9 cellular contexts compared by ENCODE assay signal in the genomic region with DNA sequence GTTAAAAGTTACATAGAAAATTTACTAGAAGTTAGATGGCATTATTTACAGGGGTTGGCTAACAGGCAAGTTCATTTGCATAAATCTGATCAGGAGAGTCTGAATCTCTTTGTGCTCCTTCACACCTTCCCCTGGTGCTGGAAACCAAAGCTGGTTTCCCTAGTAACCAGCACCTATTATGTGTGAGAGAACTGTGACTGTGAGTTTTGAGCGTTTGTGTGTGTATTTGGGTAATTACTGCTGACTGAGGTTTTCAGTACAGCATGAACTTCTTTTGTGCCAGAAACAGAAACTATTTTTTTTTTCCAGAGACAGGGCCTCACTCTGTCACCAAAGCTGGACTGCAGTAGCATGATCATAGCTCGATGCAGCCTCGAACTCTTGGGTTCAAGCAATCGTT. TPM values are rescaled to one million over a fixed set of nuclear protein-coding genes. Genes with fewer than 3 reads are reported as not detected.
A peak's percentile ranks its signal among the peaks of the same experiment; 100 is the strongest.
DNase-seq lines count a peak whose midpoint lies in the region; ATAC-seq and TF ChIP-seq lines count a peak whose summit lies in the region.
"Had no signal": no experiment of that assay in that cellular context is flagged by ENCODE, and none has a peak within 500 bp of the region (broad histone marks: within the 10 kb centered on the region; RNA-seq: fewer than 3 reads in every experiment).

No MANE protein-coding gene starts in this region.

- peak overlapping the region; percentile 11 to 68 (median 58) for H3K27ac Mint-ChIP-seq in nephron
- H3K27ac Mint-ChIP-seq: T-helper 1 cell treated with Interleukin-12 subunit alpha and Interleukin-12 subunit beta and Interleukin-4 antibody, amounts not matched to agents 30 μg/mL and 1 μg/mL, for 36 hours had no signal

- no peaks in the 10 kb centered on the region for H3K27me3 ChIP-seq in foreskin keratinocyte

- H3K9me3 Mint-ChIP-seq in nephron = peaks cover 4% of the 10 kb centered on the region
- H3K9me3 Mint-ChIP-seq: T-helper 1 cell treated with Interleukin-12 subunit alpha and Interleukin-12 subunit beta and Interleukin-4 antibody, amounts not matched to agents 30 μg/mL and 1 μg/mL, for 36 hours had no signal

- no peaks in the 10 kb centered on the region for H3K4me1 ChIP-seq in foreskin keratinocyte

- DNase-seq in NCI-H69 (lab: John Stamatoyannopoulos, UW) (peak; percentile 12), NCI-H1092 (lab: John Stamatoyannopoulos, UW) (no peak), foreskin keratinocyte (no peak), GM03348 (ENCODE audit: low spot score) (no peak)
- DNase-seq in stimulated activated CD4-positive, alpha-beta T cell treated with anti-CD3 and anti-CD28 coated beads, Interleukin-4, amount 100 ng/mL, for 1 hour = no peak

- H3K27ac ChIP-seq in foreskin keratinocyte = no peak overlapping the region

- TF ChIP-seq CTCF in nephron (IDR thresholded peaks at IDR 0.05; ENCODE audit: unreplicated experiment in 3 of 3) (no peak), foreskin keratinocyte (conservative IDR thresholded peaks at IDR 0.05) (no peak)

- H3K4me3 Mint-ChIP-seq in nephron = no peak overlapping the region
- H3K4me3 Mint-ChIP-seq: T-helper 1 cell treated with Interleukin-12 subunit alpha and Interleukin-12 subunit beta and Interleukin-4 antibody, amounts not matched to agents 30 μg/mL and 1 μg/mL, for 36 hours had no signal

- no peaks in the 10 kb centered on the region for H3K36me3 Mint-ChIP-seq in nephron (ENCODE audit: low read depth)

- H3K4me1 Mint-ChIP-seq in nephron = peaks cover 43% of the 10 kb centered on the region

- ATAC-seq in GM18907 (IDR thresholded peaks at IDR 0.05; ENCODE audit: unreplicated experiment) = peak; percentile 66
- peak; percentile 59 for ATAC-seq in HG02571 (IDR thresholded peaks at IDR 0.05; ENCODE audit: unreplicated experiment)
- ATAC-seq in foreskin keratinocyte = no peak

- H3K27me3 Mint-ChIP-seq in nephron (ENCODE audit: low read depth) = no peaks in the 10 kb centered on the region

RNA-seq across cellular contexts. Expression of a gene that starts 10.3 kb away (rescaled TPM):
- total RNA-seq in foreskin keratinocyte = not detected in 2 replicates
- not detected in 2 replicates for polyA plus RNA-seq in foreskin keratinocyte

RNA-seq across cellular contexts. Expression of a gene that starts 24.9 kb away (rescaled TPM):
- 70.6 and 111 TPM in 2 replicates for total RNA-seq in foreskin keratinocyte
- 49.0 and 65.0 TPM in 2 replicates for polyA plus RNA-seq in foreskin keratinocyte

RNA-seq across cellular contexts. Expression of a gene that starts 39.7 kb away (rescaled TPM):
- total RNA-seq in foreskin keratinocyte = 54.8 and 78.5 TPM in 2 replicates
- 37.5 and 48.5 TPM in 2 replicates for polyA plus RNA-seq in foreskin keratinocyte

RNA-seq across cellular contexts. Expression of a gene that starts 46.8 kb away (rescaled TPM):
- total RNA-seq in foreskin keratinocyte = 30.5 and 32.5 TPM in 2 replicates
- polyA plus RNA-seq in foreskin keratinocyte = 11.3 and 12.4 TPM in 2 replicates
